ENCODE assay signal across 14 cellular contexts in the genomic region with DNA sequence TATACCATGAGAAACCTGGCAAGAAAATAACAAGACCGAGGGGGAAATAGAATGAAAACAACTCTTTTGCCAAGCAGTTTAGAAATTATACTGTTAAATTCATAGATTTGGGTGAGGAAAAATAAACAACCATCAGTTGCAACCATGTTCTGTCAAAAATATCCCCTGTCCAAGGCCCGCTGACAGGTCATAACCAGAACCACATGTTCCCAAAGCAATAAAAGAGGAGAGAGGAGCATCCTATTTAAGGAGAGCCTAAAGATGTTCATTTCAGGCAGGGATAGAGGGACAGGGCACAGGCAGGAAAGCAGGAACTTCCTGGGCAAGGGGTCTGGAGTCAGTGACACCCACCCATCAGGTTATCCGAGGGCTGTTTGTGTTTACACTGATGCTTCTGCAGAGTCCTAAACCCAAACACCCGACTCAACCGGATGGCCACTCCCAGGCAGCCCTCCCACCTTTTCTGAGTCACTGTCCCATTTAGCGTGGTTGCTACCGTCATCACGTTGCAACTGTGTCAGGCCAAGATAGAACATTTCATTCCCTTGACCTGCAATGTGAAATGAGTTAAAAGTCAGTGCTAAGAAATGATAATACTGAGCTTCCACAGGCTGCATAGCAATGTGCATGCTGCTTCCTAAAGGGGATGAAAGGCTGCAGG.
DNase-seq lines count a peak whose midpoint lies in the region; ATAC-seq, FAIRE-seq and TF ChIP-seq lines count a peak whose summit lies in the region.
"Had no signal": no experiment of that assay in that cellular context is flagged by ENCODE, and none has a peak within 500 bp of the region (broad histone marks: within the 10 kb centered on the region; RNA-seq: fewer than 3 reads in every experiment).

No MANE protein-coding gene starts in this region.

- H3K27me3 ChIP-seq in astrocyte (ENCODE audit: insufficient read depth, low read length) (no peaks in the 10 kb centered on the region), left ventricle myocardium inferior (ENCODE audit: low read depth) (no peaks in the 10 kb centered on the region), stomach (no peaks in the 10 kb centered on the region)
- H3K27me3 ChIP-seq: right lobe of liver, SJCRH30 had no signal

- intact Hi-C loops in left ventricle myocardium inferior (cut with micrococcal nuclease) (no loop called here), stomach (cut with DNase I; ENCODE audit: low total_unique reads) (no loop called here), posterior vena cava (cut with DNase I) (loop anchor here in 1 of 2 donors (10.0 kb wide), 1 partner anchor 604 kb away; no protein-coding TSS in a partner anchor)

- TF ChIP-seq POLR2A in H54 (IDR thresholded peaks at IDR 0.05; ENCODE audit: low read depth, low read length) = no peak
- TF ChIP-seq POLR2A in stomach (IDR thresholded peaks at IDR 0.05) = no peak

- H3K36me3 ChIP-seq in astrocyte (ENCODE audit: insufficient read depth, low read length) = no peaks in the 10 kb centered on the region
- H3K36me3 ChIP-seq in left ventricle myocardium inferior = peaks cover 16% of the 10 kb centered on the region
- peaks cover 0 to 25% (median 15%) of the 10 kb centered on the region in 4 donors for H3K36me3 ChIP-seq in stomach
- H3K36me3 ChIP-seq: right lobe of liver, SJCRH30 had no signal

- H3K79me2 ChIP-seq in astrocyte (ENCODE audit: insufficient read depth, low read length) = no peaks in the 10 kb centered on the region

- H3K27ac ChIP-seq in astrocyte (ENCODE audit: low read depth, low read length) = no peak overlapping the region
- peak overlapping the region; percentile 88 for H3K27ac ChIP-seq in left ventricle myocardium inferior (replicated peaks)
- H3K27ac ChIP-seq in stomach = peak overlapping the region in 4 of 5 donors; percentile 22 to 66 (median 38)
- H3K27ac ChIP-seq: right lobe of liver, SJCRH30 had no signal

- FAIRE-seq in H54 (lab: Jason Lieb, UNC) (peak; percentile 94), astrocyte (lab: Jason Lieb, UNC) (peak; percentile 71)
- FAIRE-seq: GM12891 had no signal

- no peak for ATAC-seq in GM18519 (IDR thresholded peaks at IDR 0.05; ENCODE audit: low FRiP score, unreplicated experiment)

- TF ChIP-seq EP300 in stomach (IDR thresholded peaks at IDR 0.05) = peak; percentile 30

- H3K27me3 Mint-ChIP-seq in astrocyte (ENCODE audit: low read depth, unreplicated experiment) = peaks cover 2% of the 10 kb centered on the region

- no peaks in the 10 kb centered on the region for H4K20me1 ChIP-seq in astrocyte (ENCODE audit: insufficient read depth, low read length)

- H3K4me3 ChIP-seq in astrocyte (ENCODE audit: insufficient read depth, low read depth, low read length) (no peak overlapping the region), left ventricle myocardium inferior (no peak overlapping the region), stomach (no peak overlapping the region)
- H3K4me3 ChIP-seq: right lobe of liver, SJCRH30 had no signal

- no peak overlapping the region for H2AFZ ChIP-seq in astrocyte (ENCODE audit: low read depth, low read length)

- H3K27ac Mint-ChIP-seq in astrocyte (ENCODE audit: unreplicated experiment) = peak overlapping the region; percentile 50

- WGBS in stomach, 5 donors = 67 to 80% (median 73%) methylated on average over 8 of the region's 8 CpGs

- peaks cover 9% of the 10 kb centered on the region for H3K4me1 Mint-ChIP-seq in astrocyte (ENCODE audit: low read depth, unreplicated experiment)

- H3K9ac ChIP-seq in astrocyte (ENCODE audit: low read length) = no peak overlapping the region

- H3K9me3 ChIP-seq in astrocyte (ENCODE audit: insufficient read depth, low read depth, low read length) (no peaks in the 10 kb centered on the region), left ventricle myocardium inferior (replicated peaks) (peaks cover 7% of the 10 kb centered on the region), stomach (peaks cover 0 to 2% (median 0%) of the 10 kb centered on the region in 4 donors)
- H3K9me3 ChIP-seq: right lobe of liver, SJCRH30 had no signal

- peaks cover 14% of the 10 kb centered on the region for H3K36me3 Mint-ChIP-seq in astrocyte (ENCODE audit: low read depth, unreplicated experiment)

- TF ChIP-seq CTCF in astrocyte (IDR thresholded peaks at IDR 0.05; ENCODE audit: insufficient read depth, low read depth, low read length) (no peak), left ventricle myocardium inferior (IDR thresholded peaks at IDR 0.05; ENCODE audit: borderline replicate concordance) (no peak), stomach (IDR thresholded peaks at IDR 0.05) (no peak)

- H3K4me3 Mint-ChIP-seq in astrocyte (ENCODE audit: unreplicated experiment) = no peak overlapping the region

- DNase-seq in H54 (ENCODE audit: insufficient read length, low spot score) (peak; percentile 34), astrocyte (ENCODE audit: low read depth) (peak; percentile 55), left ventricle myocardium inferior (peak; percentile 51), stomach (no peak), posterior vena cava (ENCODE audit: low spot score) (no peak), SKM-1 treated with dmso at 0.1 percent for 144 hours (lab: John Stamatoyannopoulos, UW; ENCODE audit: unreplicated experiment) (no peak), NCI-H82 treated with DMSO at 0.1 percent for 48 hours (lab: John Stamatoyannopoulos, UW; ENCODE audit: unreplicated experiment) (no peak)
- DNase-seq: activated CD4-positive, CD25-positive, alpha-beta regulatory T cell treated with anti-CD3 and anti-CD28 coated beads, Interleukin-2, amount 50 U/mL, for 72 hours; activated gamma-delta T cell treated with Interleukin-2 at 50 U/mL for 16 hours; NCI-H524; right lobe of liver; SJCRH30 had no signal

- H3K4me2 ChIP-seq in astrocyte (ENCODE audit: low read length) = peak overlapping the region; percentile 19

- H3K9me3 Mint-ChIP-seq in astrocyte (ENCODE audit: unreplicated experiment) = peaks cover 9% of the 10 kb centered on the region

- H3K4me1 ChIP-seq in astrocyte (ENCODE audit: insufficient read depth, low read length) = peaks cover 14% of the 10 kb centered on the region
- H3K4me1 ChIP-seq in left ventricle myocardium inferior = peaks cover 62% of the 10 kb centered on the region
- H3K4me1 ChIP-seq in stomach = peaks cover 3 to 15% (median 9%) of the 10 kb centered on the region in 4 donors
- H3K4me1 ChIP-seq: right lobe of liver, SJCRH30 had no signal

Comparison
In these comparisons a context has a peak if more than half of its experiments do, and no peak if none do; other contexts are left out.
1. DNase-seq: peak in H54 (single experiment), astrocyte (single experiment) and left ventricle myocardium inferior (single experiment); none in stomach (single experiment), posterior vena cava (single experiment), SKM-1 treated with dmso at 0.1 percent for 144 hours (single experiment) and NCI-H82 treated with DMSO at 0.1 percent for 48 hours (single experiment).